Comparison of ENCODE assay signal across 8 cellular contexts in the genomic region with DNA sequence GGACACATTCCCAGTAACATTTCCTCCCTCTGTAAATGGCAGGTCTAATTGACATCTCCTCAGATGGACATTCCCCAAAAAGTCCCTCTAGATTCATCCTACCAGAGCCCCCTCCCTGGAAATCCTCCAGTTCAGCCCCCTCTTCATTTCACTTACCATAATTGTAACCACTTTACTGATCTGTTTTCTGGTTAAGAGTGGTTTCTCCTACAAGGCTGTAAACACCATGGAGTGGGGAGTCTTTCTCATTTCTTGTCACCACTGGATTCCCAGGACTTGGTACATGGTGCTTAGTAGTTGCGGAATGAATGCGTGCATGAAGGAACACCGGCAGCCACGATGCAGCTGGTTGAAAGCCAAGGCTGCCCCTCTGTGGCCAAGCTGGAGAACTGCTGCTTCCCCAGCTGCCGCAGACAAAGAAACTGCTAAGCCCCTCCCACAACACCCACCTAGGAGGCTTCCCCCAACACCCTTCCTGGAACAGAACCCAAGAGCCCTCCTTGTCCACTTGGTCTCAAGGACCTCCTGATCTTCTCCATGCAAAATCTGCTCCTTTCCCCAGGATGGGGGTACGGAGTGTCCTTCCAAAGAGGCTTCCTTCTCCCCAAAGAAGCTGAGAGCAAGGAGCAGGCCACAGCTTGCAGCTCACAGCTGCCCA. TPM values are rescaled to one million over a fixed set of nuclear protein-coding genes. Genes with fewer than 3 reads are reported as not detected.
DNase-seq lines count a peak whose midpoint lies in the region; ATAC-seq and TF ChIP-seq lines count a peak whose summit lies in the region.

No MANE protein-coding gene starts in this region.

- peaks cover 0 to 4% (median 0%) of the 10 kb centered on the region in 3 donors for H3K27me3 Mint-ChIP-seq in CD14-positive monocyte (ENCODE audit: low read depth in 3 of 3)

- H3K4me3 Mint-ChIP-seq in CD14-positive monocyte, result no peak overlapping the region

- H3K4me1 ChIP-seq in colonic mucosa, result no peaks in the 10 kb centered on the region

- no peak overlapping the region for H3K27ac ChIP-seq in colonic mucosa

- H3K9me3 Mint-ChIP-seq in CD14-positive monocyte, result no peaks in the 10 kb centered on the region

- no peak overlapping the region for H3K4me3 ChIP-seq in colonic mucosa

- H3K27ac Mint-ChIP-seq in CD14-positive monocyte, result peak overlapping the region in 2 of 7 donors; percentile 39 to 73

- TF ChIP-seq CTCF in CD14-positive monocyte (IDR thresholded peaks at IDR 0.05), result peak; percentile 92
- TF ChIP-seq CTCF in colonic mucosa (IDR thresholded peaks at IDR 0.05), result peak; percentile 93

- peak; percentile 73 for DNase-seq in CD14-positive monocyte (ENCODE audit: low spot score)
- peak; percentile 65 for DNase-seq in H4 (ENCODE audit: low spot score)
- peak; percentile 5 for DNase-seq in NCI-H226
- DNase-seq in activated CD4-positive, alpha-beta T cell treated with anti-CD3 and anti-CD28 coated beads for 24 hours (ENCODE audit: low read depth in 2 of 2), result peak; percentile 60 to 64
- DNase-seq in colonic mucosa, result peak; percentile 62
- peak; percentile 93 for DNase-seq in left kidney (ENCODE audit: low read depth, low spot score)
- peak; percentile 73 for DNase-seq in stimulated activated CD4-positive, alpha-beta T cell treated with anti-CD3 and anti-CD28 coated beads, Interleukin-4, amount 100 ng/mL, for 1 hour

- H3K9ac ChIP-seq in colonic mucosa (ENCODE audit: low read depth in 2 of 2, low read length in 2 of 2), result no peak overlapping the region

- ATAC-seq in GM21825 (IDR thresholded peaks at IDR 0.05; ENCODE audit: unreplicated experiment), result no peak

- peaks cover 24% of the 10 kb centered on the region for H3K4me1 Mint-ChIP-seq in CD14-positive monocyte

- intact Hi-C loops in CD14-positive monocyte (cut with micrococcal nuclease), result loop anchor here (1.0 to 2.0 kb wide), 2 partner anchors 37 to 38 kb away; no protein-coding TSS in a partner anchor
- intact Hi-C loops in colonic mucosa (cut with DNase I), result loop anchor here (2.0 kb wide), 1 partner anchor 37 kb away; no protein-coding TSS in a partner anchor

- no peaks in the 10 kb centered on the region for H3K36me3 ChIP-seq in colonic mucosa

- no peaks in the 10 kb centered on the region for H3K9me3 ChIP-seq in colonic mucosa

- H3K27me3 ChIP-seq in colonic mucosa, result no peaks in the 10 kb centered on the region

- peaks cover 56 to 64% of the 10 kb centered on the region in 2 donors for H3K36me3 Mint-ChIP-seq in CD14-positive monocyte

RNA-seq across cellular contexts. Expression of a gene that starts 18.6 kb away (rescaled TPM):
- polyA plus RNA-seq in CD14-positive monocyte, result under 1 TPM in 1 of 2 donors, not detected in 1; 0.12 TPM
- 7.7 TPM in 2 replicates for total RNA-seq in H4 (2014; rRNA removed; shearing (Covaris generic))
- 1 to 10 TPM in 1 of 2 donors, under 1 TPM in 1; 0.91 to 3.1 TPM for total RNA-seq in colonic mucosa

RNA-seq across cellular contexts. Expression of a gene that starts 39.4 kb away (rescaled TPM):
- polyA plus RNA-seq in CD14-positive monocyte, result 1 to 10 TPM; 7.8 to 9.2 TPM
- total RNA-seq in H4 (2014; rRNA removed; shearing (Covaris generic)), result 8.6 and 13.7 TPM in 2 replicates
- 10 to 100 TPM; 10.4 to 13.2 TPM for total RNA-seq in colonic mucosa

RNA-seq across cellular contexts. Expression of a gene that starts 51.2 kb away (rescaled TPM):
- 10 to 100 TPM; 10.0 to 17.8 TPM for polyA plus RNA-seq in CD14-positive monocyte
- 5.7 and 9.1 TPM in 2 replicates for total RNA-seq in H4 (2014; rRNA removed; shearing (Covaris generic))
- 100 to 1,000 TPM in 1 of 2 donors, 10 to 100 TPM in 1; 93.1 to 102 TPM for total RNA-seq in colonic mucosa

Comparison
In these comparisons a context has a peak if more than half of its experiments do, and no peak if none do; other contexts are left out.
1. DNase-seq: peak in every context shown above with its lines; median percentile 93 in left kidney; 73 in CD14-positive monocyte; 73 in stimulated activated CD4-positive, alpha-beta T cell treated with anti-CD3 and anti-CD28 coated beads, Interleukin-4, amount 100 ng/mL, for 1 hour; 65 in H4; 62 in activated CD4-positive, alpha-beta T cell treated with anti-CD3 and anti-CD28 coated beads for 24 hours; 62 in colonic mucosa; 5 in NCI-H226.